In the genomic region with DNA sequence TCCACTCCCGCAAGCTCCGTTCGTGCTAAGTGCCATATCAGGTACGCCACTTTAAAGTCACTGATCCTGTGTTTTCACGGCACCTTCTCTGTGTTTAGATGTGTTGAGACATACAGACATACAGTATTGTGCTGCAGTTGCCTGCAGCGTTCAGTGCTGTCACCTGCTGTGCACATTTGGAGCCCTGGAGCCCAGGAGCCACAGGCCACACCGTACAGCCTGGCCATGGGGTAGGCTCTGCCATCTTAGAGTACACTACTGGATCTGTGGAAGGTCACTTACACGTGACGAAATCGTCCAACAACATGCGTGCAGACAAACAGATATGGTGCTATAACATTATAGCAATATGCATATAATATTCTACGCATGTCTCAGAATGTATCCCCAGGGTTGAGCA, we compare ENCODE assay signal across 17 cellular contexts.
DNase-seq lines count a peak whose midpoint lies in the region; FAIRE-seq and TF ChIP-seq lines count a peak whose summit lies in the region.
"Had no signal": no experiment of that assay in that cellular context is flagged by ENCODE, and none has a peak within 500 bp of the region (broad histone marks: within the 10 kb centered on the region; RNA-seq: fewer than 3 reads in every experiment).

No MANE protein-coding gene starts in this region.

- TF ChIP-seq EP300 in stomach (IDR thresholded peaks at IDR 0.05) = no peak

- DNase-seq in activated CD8-positive, alpha-beta memory T cell treated with anti-CD3 and anti-CD28 coated beads for 24 hours = peak; percentile 37
- no peak for DNase-seq in activated CD8-positive, alpha-beta memory T cell treated with anti-CD3 and anti-CD28 coated beads, Interleukin-2, amount 50 U/mL, for 4 hours
- DNase-seq in kidney (peak; percentile 8), osteocyte (ENCODE audit: extremely low spot score, unreplicated experiment) (peak; percentile 69), urothelium cell line (ENCODE audit: low spot score) (no peak), stomach (no peak)
- no peak for DNase-seq in CD8-positive, alpha-beta memory T cell
- DNase-seq: Caco-2, DND-41, GDM1 had no signal

- no peaks in the 10 kb centered on the region for H3K27me3 ChIP-seq in CD8-positive, alpha-beta memory T cell (ENCODE audit: insufficient read depth, low read length, poor library complexity, severe bottlenecking)
- H3K27me3 ChIP-seq in stomach = no peaks in the 10 kb centered on the region

- H3K27ac ChIP-seq in kidney (ENCODE audit: low read depth in 2 of 2, low read length in 2 of 2) (no peak overlapping the region), stomach (no peak overlapping the region)
- H3K27ac ChIP-seq in CD8-positive, alpha-beta memory T cell (ENCODE audit: low read depth, low read length) = no peak overlapping the region
- H3K27ac ChIP-seq: 22Rv1 had no signal

- peaks cover 6% of the 10 kb centered on the region for H3K9me3 Mint-ChIP-seq in osteocyte (ENCODE audit: unreplicated experiment)
- H3K9me3 Mint-ChIP-seq in CD8-positive, alpha-beta memory T cell = peaks cover 5 to 23% (median 20%) of the 10 kb centered on the region in 5 donors

- H3K4me3 ChIP-seq in kidney (ENCODE audit: low read length in 2 of 2) (no peak overlapping the region), stomach (no peak overlapping the region)
- H3K4me3 ChIP-seq in CD8-positive, alpha-beta memory T cell (ENCODE audit: low read length) = no peak overlapping the region
- H3K4me3 ChIP-seq: GM23338, HAP-1 had no signal

- no peak overlapping the region for H3K4me3 Mint-ChIP-seq in osteocyte (ENCODE audit: unreplicated experiment)
- no peak overlapping the region for H3K4me3 Mint-ChIP-seq in CD8-positive, alpha-beta memory T cell
- H3K4me3 Mint-ChIP-seq: CD14-positive monocyte; CD8-positive, alpha-beta T cell; GM23338 had no signal

- no peak for TF ChIP-seq POLR2A in stomach (IDR thresholded peaks at IDR 0.05)

- H3K36me3 Mint-ChIP-seq in osteocyte (ENCODE audit: unreplicated experiment) = no peaks in the 10 kb centered on the region
- H3K36me3 Mint-ChIP-seq in CD8-positive, alpha-beta memory T cell = peaks cover 0 to 9% (median 4%) of the 10 kb centered on the region in 3 donors

- H3K27ac Mint-ChIP-seq in osteocyte (ENCODE audit: unreplicated experiment) = no peak overlapping the region
- no peak overlapping the region for H3K27ac Mint-ChIP-seq in CD8-positive, alpha-beta memory T cell
- H3K27ac Mint-ChIP-seq: CD14-positive monocyte; CD8-positive, alpha-beta T cell; GM23338 had no signal

- TF ChIP-seq CTCF in kidney (IDR thresholded peaks at IDR 0.05; ENCODE audit: borderline replicate concordance, extremely low read depth, insufficient read depth) = no peak
- no peak for TF ChIP-seq CTCF in osteocyte (IDR thresholded peaks at IDR 0.05)
- TF ChIP-seq CTCF in stomach (IDR thresholded peaks at IDR 0.05) = no peak

- CTCF ChIA-PET in CD8-positive, alpha-beta memory T cell (lab: Charles Lee) = no interaction called here

- POLR2A ChIA-PET in CD8-positive, alpha-beta memory T cell (lab: Charles Lee) = no interaction called here

- H3K36me3 ChIP-seq in kidney (ENCODE audit: control insufficient read depth in 1 of 2, insufficient read depth in 2 of 2, low read length in 2 of 2) (no peaks in the 10 kb centered on the region), stomach (no peaks in the 10 kb centered on the region)
- no peaks in the 10 kb centered on the region for H3K36me3 ChIP-seq in CD8-positive, alpha-beta memory T cell (ENCODE audit: insufficient read depth, low read length)
- H3K36me3 ChIP-seq: HAP-1 had no signal

- no peak overlapping the region for H3K9ac ChIP-seq in kidney (ENCODE audit: low read length in 2 of 2)

- H3K27me3 Mint-ChIP-seq in osteocyte (ENCODE audit: unreplicated experiment) = peaks cover 16% of the 10 kb centered on the region
- peaks cover 11 to 43% of the 10 kb centered on the region in 2 donors for H3K27me3 Mint-ChIP-seq in CD8-positive, alpha-beta memory T cell

- H3K4me1 Mint-ChIP-seq in osteocyte (ENCODE audit: unreplicated experiment) = no peaks in the 10 kb centered on the region
- H3K4me1 Mint-ChIP-seq in CD8-positive, alpha-beta memory T cell = peaks cover 0 to 2% (median 0%) of the 10 kb centered on the region in 3 donors
- H3K4me1 Mint-ChIP-seq: CD14-positive monocyte, GM23338 had no signal

- FAIRE-seq in kidney (lab: Jason Lieb, UNC) (no peak), urothelium cell line (lab: Jason Lieb, UNC) (peak; percentile 95)
- FAIRE-seq: GM12892, HTR-8/SVneo had no signal

- intact Hi-C loops in kidney (cut with DNase I) (no loop called here), stomach (cut with DNase I; ENCODE audit: low total_unique reads) (no loop called here)

- WGBS in stomach, 5 donors = 91 to 92% (median 92%) methylated on average over 12 of the region's 12 CpGs

- H3K9me3 ChIP-seq in kidney (ENCODE audit: control insufficient read depth in 1 of 2, low read length in 2 of 2) = peaks cover 2 to 8% of the 10 kb centered on the region in 2 donors
- H3K9me3 ChIP-seq in CD8-positive, alpha-beta memory T cell (ENCODE audit: low read length) = no peaks in the 10 kb centered on the region
- peaks cover 0 to 24% (median 19%) of the 10 kb centered on the region in 4 donors for H3K9me3 ChIP-seq in stomach
- H3K9me3 ChIP-seq: HAP-1 had no signal

- H3K4me1 ChIP-seq in kidney (ENCODE audit: control insufficient read depth in 1 of 2, insufficient read depth in 1 of 2, low read depth in 1 of 2, low read length in 2 of 2) = no peaks in the 10 kb centered on the region
- no peaks in the 10 kb centered on the region for H3K4me1 ChIP-seq in CD8-positive, alpha-beta memory T cell (ENCODE audit: insufficient read depth, low read length)
- H3K4me1 ChIP-seq in stomach = no peaks in the 10 kb centered on the region
- H3K4me1 ChIP-seq: Caco-2, HAP-1 had no signal

Comparison
In these comparisons a context has a peak if more than half of its experiments do, and no peak if none do; other contexts are left out.
1. DNase-seq: peak in activated CD8-positive, alpha-beta memory T cell treated with anti-CD3 and anti-CD28 coated beads for 24 hours (single experiment), kidney (single experiment) and osteocyte (single experiment); none in activated CD8-positive, alpha-beta memory T cell treated with anti-CD3 and anti-CD28 coated beads, Interleukin-2, amount 50 U/mL, for 4 hours (single experiment), urothelium cell line (single experiment), CD8-positive, alpha-beta memory T cell (0 of 5) and stomach (single experiment).